8 cellular contexts compared by ENCODE assay signal in genomic region chr20:63955281-63955845, GRCh38. TPM values are rescaled to one million over a fixed set of nuclear protein-coding genes. Genes with fewer than 3 reads are reported as not detected.
DNase-seq lines count a peak whose midpoint lies in the region; ATAC-seq and TF ChIP-seq lines count a peak whose summit lies in the region.

No MANE protein-coding gene starts in this region.

- peak overlapping the region; percentile 96 for H2AFZ ChIP-seq in neural progenitor cell (replicated peaks)

- peak; percentile 44 for TF ChIP-seq CTCF in DOHH2 (IDR thresholded peaks at IDR 0.05; ENCODE audit: low read depth, low read length, poor library complexity, severe bottlenecking)
- TF ChIP-seq CTCF in LNCaP clone FGC (IDR thresholded peaks at IDR 0.05; ENCODE audit: control insufficient read depth, extremely low read depth, insufficient read depth), result peak; percentile 46
- peak; percentile 30 for TF ChIP-seq CTCF in foreskin fibroblast (IDR thresholded peaks at IDR 0.05; ENCODE audit: low read depth, low read length)
- peak; percentile 54 for TF ChIP-seq CTCF in neural progenitor cell (IDR thresholded peaks at IDR 0.05)

- H3K27ac Mint-ChIP-seq in activated T-helper 1 cell treated with anti-CD3 and anti-CD28 coated beads, Interleukin-12 subunit alpha, Interleukin-12 subunit beta, Interleukin-2, Interleukin-4 antibody, amounts not matched to agents 30 ng/mL and 10 ng/mL and 1 ng/mL, durations not matched to agents 14 hours and 24 hours and 36 hours, result no peak overlapping the region
- H3K27ac Mint-ChIP-seq in neural progenitor cell, result no peak overlapping the region

- H3F3A ChIP-seq in DOHH2 (ENCODE audit: control insufficient read depth, insufficient read depth), result peaks cover 4% of the 10 kb centered on the region; the same call in 1 of the 2 replicates
- peaks cover 31% of the 10 kb centered on the region for H3F3A ChIP-seq in neural progenitor cell (ENCODE audit: low read depth)

- H3K4me1 Mint-ChIP-seq in activated T-helper 1 cell treated with anti-CD3 and anti-CD28 coated beads, Interleukin-12 subunit alpha, Interleukin-12 subunit beta, Interleukin-2, Interleukin-4 antibody, amounts not matched to agents 30 ng/mL and 10 ng/mL and 1 ng/mL, durations not matched to agents 14 hours and 24 hours and 36 hours (ENCODE audit: low read depth), result peaks cover 19% of the 10 kb centered on the region
- H3K4me1 Mint-ChIP-seq in neural progenitor cell, result peaks cover 25% of the 10 kb centered on the region

- ATAC-seq in GM21526 (IDR thresholded peaks at IDR 0.05; ENCODE audit: low FRiP score, unreplicated experiment), result peak; percentile 10
- ATAC-seq in GM18520 (IDR thresholded peaks at IDR 0.05; ENCODE audit: unreplicated experiment), result no peak

- H3K4me2 ChIP-seq in DOHH2 (ENCODE audit: low read length), result peak overlapping the region; percentile 86
- H3K4me2 ChIP-seq in neural progenitor cell, result peak overlapping the region; percentile 100

- H3K9me2 ChIP-seq in DOHH2 (replicated peaks; ENCODE audit: control insufficient read depth, low read length), result no peaks in the 10 kb centered on the region

- H3K79me2 ChIP-seq in DOHH2 (ENCODE audit: control insufficient read depth, low read length) (peaks cover 58% of the 10 kb centered on the region), neural progenitor cell (ENCODE audit: low read depth) (peaks cover 58% of the 10 kb centered on the region)

- peak overlapping the region; percentile 84 for H3K4me3 Mint-ChIP-seq in activated T-helper 1 cell treated with anti-CD3 and anti-CD28 coated beads, Interleukin-12 subunit alpha, Interleukin-12 subunit beta, Interleukin-2, Interleukin-4 antibody, amounts not matched to agents 30 ng/mL and 10 ng/mL and 1 ng/mL, durations not matched to agents 14 hours and 24 hours and 36 hours
- peak overlapping the region; percentile 87 for H3K4me3 Mint-ChIP-seq in neural progenitor cell

- peak overlapping the region; percentile 93 for H3K9ac ChIP-seq in neural progenitor cell

- H3K27ac ChIP-seq in DOHH2 (ENCODE audit: low read depth, low read length) (peak overlapping the region; percentile 55), neural progenitor cell (no peak overlapping the region)

- peaks cover 4% of the 10 kb centered on the region for H3K36me3 Mint-ChIP-seq in activated T-helper 1 cell treated with anti-CD3 and anti-CD28 coated beads, Interleukin-12 subunit alpha, Interleukin-12 subunit beta, Interleukin-2, Interleukin-4 antibody, amounts not matched to agents 30 ng/mL and 10 ng/mL and 1 ng/mL, durations not matched to agents 14 hours and 24 hours and 36 hours (ENCODE audit: low read depth)
- H3K36me3 Mint-ChIP-seq in neural progenitor cell, result peaks cover 5% of the 10 kb centered on the region

- DNase-seq in LNCaP clone FGC (ENCODE audit: low read depth) (no peak), foreskin fibroblast (peak in 1 of 2 donors; percentile 72), neural progenitor cell (ENCODE audit: low spot score) (peak; percentile 70), DMS114 treated with DMSO at 0.1 percent for 48 hours (lab: John Stamatoyannopoulos, UW; ENCODE audit: unreplicated experiment) (no peak)
- no peak for DNase-seq in activated T-helper 1 cell treated with anti-CD3 and anti-CD28 coated beads, Interleukin-12 subunit alpha, Interleukin-12 subunit beta, Interleukin-2, Interleukin-4 antibody, amounts not matched to agents 30 ng/mL and 10 ng/mL and 1 ng/mL, durations not matched to agents 14 hours and 24 hours and 36 hours (ENCODE audit: low spot score)

- peaks cover 9% of the 10 kb centered on the region; the same call in 1 of the 2 replicates for H3K36me3 ChIP-seq in DOHH2 (ENCODE audit: control insufficient read depth, low read length)
- H3K36me3 ChIP-seq in neural progenitor cell, result no peaks in the 10 kb centered on the region

- H3K4me3 ChIP-seq in DOHH2 (ENCODE audit: low read length) (peak overlapping the region; percentile 87), LNCaP clone FGC (ENCODE audit: low read depth, low read length) (peak overlapping the region; percentile 90), foreskin fibroblast (ENCODE audit: low read depth in 1 of 2, low read length in 2 of 2) (peak overlapping the region; percentile 76 to 93), neural progenitor cell (peak overlapping the region; percentile 100)

- H3K9me3 Mint-ChIP-seq in activated T-helper 1 cell treated with anti-CD3 and anti-CD28 coated beads, Interleukin-12 subunit alpha, Interleukin-12 subunit beta, Interleukin-2, Interleukin-4 antibody, amounts not matched to agents 30 ng/mL and 10 ng/mL and 1 ng/mL, durations not matched to agents 14 hours and 24 hours and 36 hours, result no peaks in the 10 kb centered on the region
- H3K9me3 Mint-ChIP-seq in neural progenitor cell, result no peaks in the 10 kb centered on the region

- H3K4me1 ChIP-seq in DOHH2 (ENCODE audit: control insufficient read depth, low read length) (peaks cover 32% of the 10 kb centered on the region), neural progenitor cell (peaks cover 24% of the 10 kb centered on the region)

- no peaks in the 10 kb centered on the region for H3K9me3 ChIP-seq in DOHH2 (ENCODE audit: control insufficient read depth, insufficient read depth, low read length)
- H3K9me3 ChIP-seq in neural progenitor cell (ENCODE audit: low read depth), result no peaks in the 10 kb centered on the region

- H3K27me3 ChIP-seq in DOHH2 (ENCODE audit: control insufficient read depth, low read length) (no peaks in the 10 kb centered on the region), neural progenitor cell (no peaks in the 10 kb centered on the region)

- no peaks in the 10 kb centered on the region for H3K27me3 Mint-ChIP-seq in activated T-helper 1 cell treated with anti-CD3 and anti-CD28 coated beads, Interleukin-12 subunit alpha, Interleukin-12 subunit beta, Interleukin-2, Interleukin-4 antibody, amounts not matched to agents 30 ng/mL and 10 ng/mL and 1 ng/mL, durations not matched to agents 14 hours and 24 hours and 36 hours (ENCODE audit: insufficient read depth)
- peaks cover 2% of the 10 kb centered on the region for H3K27me3 Mint-ChIP-seq in neural progenitor cell (ENCODE audit: insufficient read depth, low read depth)

- peaks cover 15% of the 10 kb centered on the region; the same call in 1 of the 2 replicates for H4K20me1 ChIP-seq in DOHH2 (ENCODE audit: control insufficient read depth, insufficient read depth, low read depth, low read length)
- H4K20me1 ChIP-seq in neural progenitor cell (ENCODE audit: low read depth), result peaks cover 67% of the 10 kb centered on the region

- intact Hi-C loops in activated T-helper 1 cell treated with anti-CD3 and anti-CD28 coated beads, Interleukin-12 subunit alpha, Interleukin-12 subunit beta, Interleukin-2, Interleukin-4 antibody, amounts not matched to agents 30 ng/mL and 10 ng/mL and 1 ng/mL, durations not matched to agents 14 hours and 24 hours and 36 hours (cut with micrococcal nuclease), result loop anchor here (1.0 to 5.0 kb wide), 2 partner anchors 46 to 328 kb away; partner anchors contain the start of gene GMEB2

RNA-seq across cellular contexts. Expression of gene UCKL1, which starts 0.9 kb away (rescaled TPM):
- total RNA-seq in activated T-helper 1 cell treated with anti-CD3 and anti-CD28 coated beads, Interleukin-12 subunit alpha, Interleukin-12 subunit beta, Interleukin-2, Interleukin-4 antibody, amounts not matched to agents 30 ng/mL and 10 ng/mL and 1 ng/mL, durations not matched to agents 14 hours and 24 hours and 36 hours, result 48.7 and 49.3 TPM in 2 replicates
- total RNA-seq in neural progenitor cell (ENCODE audit: low replicate concordance), result 10.8 and 22.7 TPM in 2 replicates

RNA-seq across cellular contexts. Expression of gene ZNF512B, which starts 14.4 kb away (rescaled TPM):
- 28.0 and 28.3 TPM in 2 replicates for total RNA-seq in activated T-helper 1 cell treated with anti-CD3 and anti-CD28 coated beads, Interleukin-12 subunit alpha, Interleukin-12 subunit beta, Interleukin-2, Interleukin-4 antibody, amounts not matched to agents 30 ng/mL and 10 ng/mL and 1 ng/mL, durations not matched to agents 14 hours and 24 hours and 36 hours
- total RNA-seq in neural progenitor cell (ENCODE audit: low replicate concordance), result 2.9 and 11.4 TPM in 2 replicates

RNA-seq across cellular contexts. Expression of gene SAMD10, which starts 24.1 kb away (rescaled TPM):
- 29.4 and 34.9 TPM in 2 replicates for total RNA-seq in activated T-helper 1 cell treated with anti-CD3 and anti-CD28 coated beads, Interleukin-12 subunit alpha, Interleukin-12 subunit beta, Interleukin-2, Interleukin-4 antibody, amounts not matched to agents 30 ng/mL and 10 ng/mL and 1 ng/mL, durations not matched to agents 14 hours and 24 hours and 36 hours
- 0.19 and 4.9 TPM in 2 replicates for total RNA-seq in neural progenitor cell (ENCODE audit: low replicate concordance)

RNA-seq across cellular contexts. Expression of gene PRPF6, which starts 25.6 kb away (rescaled TPM):
- total RNA-seq in activated T-helper 1 cell treated with anti-CD3 and anti-CD28 coated beads, Interleukin-12 subunit alpha, Interleukin-12 subunit beta, Interleukin-2, Interleukin-4 antibody, amounts not matched to agents 30 ng/mL and 10 ng/mL and 1 ng/mL, durations not matched to agents 14 hours and 24 hours and 36 hours, result 82.3 and 83.6 TPM in 2 replicates
- total RNA-seq in neural progenitor cell (ENCODE audit: low replicate concordance), result 51.9 and 77.0 TPM in 2 replicates
